In the genomic region with DNA sequence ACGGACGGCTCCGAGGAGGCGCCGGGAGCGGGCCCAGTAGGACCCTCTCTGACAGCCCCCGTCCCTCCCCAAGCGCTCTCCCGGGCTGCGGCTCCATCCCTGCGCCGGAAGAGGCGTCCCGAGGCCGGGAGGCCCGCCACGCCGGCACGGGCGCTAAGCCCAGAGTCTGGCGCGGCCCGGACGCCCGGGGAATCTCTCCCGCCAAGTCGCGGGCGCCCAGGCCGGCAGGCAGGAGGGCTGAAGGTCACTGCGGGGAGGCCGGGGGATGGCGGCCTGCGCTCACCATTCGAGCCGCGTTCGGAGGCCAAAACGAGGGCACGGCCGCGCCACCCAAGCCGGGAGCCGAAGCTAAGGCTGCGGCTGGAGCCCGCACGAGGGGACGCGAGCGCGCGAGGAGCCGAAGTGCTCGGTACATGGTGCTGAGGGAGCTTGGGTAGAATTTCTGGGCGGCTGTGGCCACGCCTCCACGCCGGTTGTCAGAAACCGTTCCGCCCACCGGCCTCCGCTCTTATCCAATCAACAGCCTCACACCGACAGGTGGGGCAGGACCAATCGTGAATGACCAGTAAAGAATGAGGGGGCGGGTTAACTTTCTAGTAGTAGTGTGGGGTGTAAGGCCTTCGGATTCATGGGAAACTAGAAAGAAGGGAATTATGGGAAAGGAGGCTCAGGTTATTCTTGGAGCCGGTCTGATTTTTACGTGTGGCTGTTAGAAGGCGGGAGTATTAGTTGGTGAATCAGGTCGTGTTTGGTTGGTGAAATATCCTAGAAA, we compare ENCODE assay signal across 8 cellular contexts. TPM values are rescaled to one million over a fixed set of nuclear protein-coding genes. Genes with fewer than 3 reads are reported as not detected.
DNase-seq lines count a peak whose midpoint lies in the region; ATAC-seq, FAIRE-seq and TF ChIP-seq lines count a peak whose summit lies in the region.

Gene FH (minus strand): TSS at position 448 of the 772 bp plus-strand sequence. CDS start 33 bp downstream, at position 415.

- POLR2A ChIA-PET in endothelial cell of umbilical vein (lab: Charles Lee) = interaction anchor here (1.1 to 1.2 kb wide), 2 partner anchors 11 to 12 kb away, joined by 3 read pairs; no protein-coding TSS in a partner anchor

- H3K4me3 ChIP-seq in OCI-LY3 (ENCODE audit: low read length) = peak within 1 kb of the TSS; percentile 88
- peak within 1 kb of the TSS; percentile 89 to 93 (median 93) for H3K4me3 ChIP-seq in endothelial cell of umbilical vein (replicated peaks in 1 of 3; ENCODE audit: insufficient read depth in 1 of 3, low read depth in 1 of 3, low read length in 3 of 3)

- peaks cover 48% of the 10 kb centered on the region for H3K79me2 ChIP-seq in OCI-LY3 (ENCODE audit: low read length)
- H3K79me2 ChIP-seq in endothelial cell of umbilical vein (ENCODE audit: control insufficient read depth, insufficient read depth, low read length) = peaks cover 42% of the 10 kb centered on the region

- BruUV-seq in endothelial cell of umbilical vein (replicated peaks; lab: Mats Ljungman, UMichigan) = no TSS peak

- intact Hi-C loops in endothelial cell of umbilical vein (cut with micrococcal nuclease) = loop anchor here (1.0 to 5.0 kb wide), 3 partner anchors 36 to 328 kb away; partner anchors contain the start of genes EXO1 and RGS7

- H2AFZ ChIP-seq in OCI-LY3 (ENCODE audit: low read depth, low read length) (peak within 1 kb of the TSS; percentile 80), endothelial cell of umbilical vein (ENCODE audit: low read depth, low read length) (peak within 1 kb of the TSS; percentile 73)

- peak; percentile 97 for ATAC-seq in GM21515 (IDR thresholded peaks at IDR 0.05; ENCODE audit: unreplicated experiment)

- no peaks in the 10 kb centered on the region for H3K9me1 ChIP-seq in endothelial cell of umbilical vein (replicated peaks; ENCODE audit: control insufficient read depth, extremely low read depth, insufficient read depth, low read length)

- FAIRE-seq in endothelial cell of umbilical vein (lab: Jason Lieb, UNC) = peak; percentile 92

- no peaks in the 10 kb centered on the region for H3K9me3 ChIP-seq in OCI-LY3 (ENCODE audit: insufficient read depth, low read length)
- no peaks in the 10 kb centered on the region for H3K9me3 ChIP-seq in endothelial cell of umbilical vein (replicated peaks; ENCODE audit: control insufficient read depth, insufficient read depth, low read length)

- peaks cover 5% of the 10 kb centered on the region for H3K4me1 ChIP-seq in OCI-LY3 (ENCODE audit: low read length)
- H3K4me1 ChIP-seq in endothelial cell of umbilical vein (ENCODE audit: control insufficient read depth, extremely low read depth, insufficient read depth, low read length) = peaks cover 13% of the 10 kb centered on the region

- no peak for TF ChIP-seq CTCF in OCI-LY3 (IDR thresholded peaks at IDR 0.05; ENCODE audit: low read depth, low read length)
- no peak for TF ChIP-seq CTCF in endothelial cell of umbilical vein (IDR thresholded peaks at IDR 0.05; ENCODE audit: extremely low read depth in 1 of 2, insufficient read depth in 1 of 2, low read depth in 1 of 2, low read length in 2 of 2)

- H3K9ac ChIP-seq in OCI-LY3 (ENCODE audit: low read length) (peak within 1 kb of the TSS; percentile 83), endothelial cell of umbilical vein (replicated peaks; ENCODE audit: extremely low read depth, insufficient read depth, low read length) (peak within 1 kb of the TSS; percentile 85)

- H4K20me1 ChIP-seq in OCI-LY3 (ENCODE audit: insufficient read depth, low read length) (peaks cover 9% of the 10 kb centered on the region; the same call in 1 of the 2 replicates), endothelial cell of umbilical vein (replicated peaks; ENCODE audit: control insufficient read depth, extremely low read depth, insufficient read depth, low read length) (no peaks in the 10 kb centered on the region)

- H3K36me3 ChIP-seq in OCI-LY3 (replicated peaks; ENCODE audit: low read depth, low read length) = peaks cover 15% of the 10 kb centered on the region
- H3K36me3 ChIP-seq in endothelial cell of umbilical vein (ENCODE audit: control insufficient read depth in 2 of 2, extremely low read depth in 1 of 2, insufficient read depth in 2 of 2, low read length in 2 of 2) = peaks cover 0 to 7% of the 10 kb centered on the region in 2 experiments

- H3K27ac ChIP-seq in OCI-LY3 (ENCODE audit: low read length) (peak within 1 kb of the TSS; percentile 54), endothelial cell of umbilical vein (ENCODE audit: insufficient read depth, low read depth, low read length) (peak within 1 kb of the TSS; percentile 37)

- H3K27me3 ChIP-seq in OCI-LY3 (ENCODE audit: low read depth, low read length) = peaks cover 7% of the 10 kb centered on the region; the same call in 1 of the 2 replicates
- H3K27me3 ChIP-seq in endothelial cell of umbilical vein (ENCODE audit: control insufficient read depth in 2 of 2, insufficient read depth in 2 of 2, low read length in 2 of 2) = peaks cover 14 to 38% of the 10 kb centered on the region in 2 experiments

- peak; percentile 94 for TF ChIP-seq POLR2A in endothelial cell of umbilical vein (IDR thresholded peaks at IDR 0.05; ENCODE audit: low read depth, low read length)

- CTCF ChIA-PET in endothelial cell of umbilical vein (lab: Charles Lee) = interaction anchor here (0.9 to 2.3 kb wide), 5 partner anchors 10 to 688 kb away, joined by 3 to 7 read pairs (median 3); partner anchors contain the start of gene EXO1

- dilution Hi-C loops in endothelial cell of umbilical vein (cut with MboI; ENCODE audit: extremely low pct_ligation_motif_present, low sequenced_read_pairs) = no loop called here

- H3K4me2 ChIP-seq in OCI-LY3 (ENCODE audit: low read length) (peak within 1 kb of the TSS; percentile 72), endothelial cell of umbilical vein (ENCODE audit: insufficient read depth, low read length) (peak within 1 kb of the TSS; percentile 99)

- DNase-seq in D341Med (ENCODE audit: low spot score) = peak; percentile 95
- peak; percentile 87 for DNase-seq in HuH-7 (ENCODE audit: low spot score)
- DNase-seq in activated CD8-positive, alpha-beta memory T cell treated with anti-CD3 and anti-CD28 coated beads, Interleukin-2, amount 50 U/mL, for 48 hours = peak; percentile 91
- peak; percentile 98 for DNase-seq in endothelial cell of umbilical vein (ENCODE audit: low read depth, low spot score)
- peak; percentile 97 for DNase-seq in midbrain (lab: John Stamatoyannopoulos, UW)
- peak; percentile 79 to 86 for DNase-seq in stimulated activated CD8-positive, alpha-beta memory T cell treated with anti-CD3 and anti-CD28 coated beads, Interleukin-2, amount 100 ng/mL, for 1 hour (ENCODE audit: low read depth in 2 of 2)

TF ChIP-seq in endothelial cell of umbilical vein, 7 proteins besides CTCF, POLR2A, EP300 and RAD21:
- TF ChIP-seq POLR2AphosphoS5 (IDR thresholded peaks at IDR 0.05; ENCODE audit: insufficient read depth, low read depth, low read length) = peak; percentile 94
- TF ChIP-seq, protein P1, sequence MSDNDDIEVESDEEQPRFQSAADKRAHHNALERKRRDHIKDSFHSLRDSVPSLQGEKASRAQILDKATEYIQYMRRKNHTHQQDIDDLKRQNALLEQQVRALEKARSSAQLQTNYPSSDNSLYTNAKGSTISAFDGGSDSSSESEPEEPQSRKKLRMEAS (IDR thresholded peaks at IDR 0.05; ENCODE audit: insufficient read depth, insufficient read length) = no peak

RNA-seq across cellular contexts. Expression of gene FH, which starts in this region (rescaled TPM):
- 96.6 and 105 TPM in 2 replicates for total RNA-seq in endothelial cell of umbilical vein
- polyA plus RNA-seq in endothelial cell of umbilical vein = 33.0 and 41.9 TPM in 2 replicates
- polyA plus RNA-seq in endothelial cell of umbilical vein (2011; cell fraction: cytosol; rRNA removed) = 55.3 and 56.5 TPM in 2 replicates
- polyA plus RNA-seq in endothelial cell of umbilical vein (2011; cell fraction: nucleus; rRNA removed) = 45.9 and 75.9 TPM in 2 replicates
- polyA plus RNA-seq in endothelial cell of umbilical vein (2012) = 82.2 and 112 TPM in 2 replicates
- 50.4 and 56.0 TPM in 2 replicates for polyA minus RNA-seq in endothelial cell of umbilical vein
- 100 TPM for polyA minus RNA-seq in endothelial cell of umbilical vein (2011; cell fraction: cytosol; rRNA and poly(A)+ RNA removed)
- 23.2 and 28.1 TPM in 2 replicates for polyA minus RNA-seq in endothelial cell of umbilical vein (2011; cell fraction: nucleus; rRNA and poly(A)+ RNA removed)

Comparison
In these comparisons a context has a peak if more than half of its experiments do, and no peak if none do; other contexts are left out.
1. Peak in every context shown above with its lines: DNase-seq, ATAC-seq, H3K4me3 ChIP-seq and H3K27ac ChIP-seq.